9 cellular contexts compared by ENCODE assay signal in genomic region chr6:147504848-147505247, GRCh38. TPM values are rescaled to one million over a fixed set of nuclear protein-coding genes. Genes with fewer than 3 reads are reported as not detected.
"Had no signal": no experiment of that assay in that cellular context is flagged by ENCODE, and none has a peak within 500 bp of the region (broad histone marks: within the 10 kb centered on the region; RNA-seq: fewer than 3 reads in every experiment).

No MANE protein-coding gene starts in this region.

- ATAC-seq: GM12878 had no signal

- H3K4me3 ChIP-seq: GM12878 had no signal

- DNase-seq: GDM1, GF-D8 had no signal

- FAIRE-seq: G401.6, GM12878, GM12891, GM12892, GM18507, GM19239 had no signal

RNA-seq across cellular contexts. Expression of gene SAMD5, which starts 3.6 kb away (rescaled TPM):
- total RNA-seq: G401 had no signal
